26 cellular contexts compared by ENCODE assay signal in the genomic region with DNA sequence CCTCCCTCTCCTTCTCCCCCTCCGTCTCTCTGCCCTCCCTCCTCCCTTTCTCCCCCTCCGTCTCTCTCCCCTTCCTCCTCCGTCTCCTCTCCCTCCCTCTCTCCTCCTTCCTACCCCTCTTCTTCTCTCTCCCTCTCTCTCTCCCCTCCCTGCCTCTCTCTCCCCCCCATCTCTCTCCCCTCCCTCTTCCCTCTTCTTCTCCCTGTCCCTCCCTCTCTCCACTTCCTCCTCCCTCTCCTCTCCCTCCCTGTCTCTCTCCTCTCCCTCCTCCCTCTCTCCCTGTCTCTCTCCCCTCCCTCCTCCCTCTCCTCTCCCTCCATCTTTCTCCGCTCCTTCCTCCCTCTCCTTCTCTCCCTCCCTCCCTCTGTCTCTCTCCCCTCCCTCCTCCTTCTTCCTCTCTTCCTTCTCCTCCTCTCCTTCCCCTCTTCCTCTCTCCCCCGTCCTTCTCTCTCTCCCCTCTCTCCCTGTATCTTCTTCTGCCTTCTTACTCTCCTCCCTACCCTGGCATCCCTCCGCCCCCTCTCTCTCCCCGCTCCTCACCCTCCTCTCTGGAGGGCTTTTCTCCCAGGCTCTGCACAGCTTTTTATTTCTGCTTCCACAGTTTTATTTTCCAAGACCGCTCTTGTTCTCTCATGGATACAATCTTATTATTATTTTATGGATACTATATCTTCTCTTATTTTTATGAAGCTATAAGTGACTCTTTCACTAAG. TPM values are rescaled to one million over a fixed set of nuclear protein-coding genes. Genes with fewer than 3 reads are reported as not detected.
DNase-seq lines count a peak whose midpoint lies in the region; ATAC-seq and TF ChIP-seq lines count a peak whose summit lies in the region.
"Had no signal": no experiment of that assay in that cellular context is flagged by ENCODE, and none has a peak within 500 bp of the region (broad histone marks: within the 10 kb centered on the region; RNA-seq: fewer than 3 reads in every experiment).

No MANE protein-coding gene starts in this region.

- peak overlapping the region; percentile 44 to 49 for H3K4me3 Mint-ChIP-seq in effector memory CD8-positive, alpha-beta T cell
- H3K4me3 Mint-ChIP-seq: CD4-positive, alpha-beta T cell; H9; stimulated activated effector memory CD8-positive, alpha-beta T cell treated with anti-CD3 and anti-CD28 coated beads, Interleukin-12 subunit alpha, Interleukin-12 subunit beta, amount 100 ng/mL, for 72 hours had no signal

- peak overlapping the region; percentile 31 to 53 for H3K27ac Mint-ChIP-seq in effector memory CD8-positive, alpha-beta T cell
- H3K27ac Mint-ChIP-seq: activated T-helper 2 cell treated with anti-CD3 and anti-CD28 coated beads, Interferon-gamma antibody, Interleukin-2, Interleukin-4, amounts not matched to agents 10 μg/mL and 5 μg/mL and 100 μg/mL, durations not matched to agents 14 hours and 24 hours and 36 hours; CD4-positive, alpha-beta T cell; H9 had no signal

- H3K36me3 ChIP-seq in right atrium auricular region: no peaks in the 10 kb centered on the region
- no peaks in the 10 kb centered on the region for H3K36me3 ChIP-seq in uterus
- H3K36me3 ChIP-seq in upper lobe of left lung: no peaks in the 10 kb centered on the region
- H3K36me3 ChIP-seq: brain microvascular endothelial cell, left lung, MG63 had no signal

- peaks cover 3 to 7% of the 10 kb centered on the region in 2 donors for H3K4me1 Mint-ChIP-seq in effector memory CD8-positive, alpha-beta T cell (ENCODE audit: low read depth in 2 of 2)

- no peak for DNase-seq in Right ventricle myocardium inferior (ENCODE audit: missing footprints)
- no peak for DNase-seq in right atrium auricular region (ENCODE audit: low spot score)
- DNase-seq in effector memory CD8-positive, alpha-beta T cell: no peak
- DNase-seq in left kidney (ENCODE audit: low read depth, low spot score): peak; percentile 68
- peak in 1 of 2 donors; percentile 49 for DNase-seq in uterus
- DNase-seq in upper lobe of left lung: no peak
- no peak for DNase-seq in NCI-H345 (lab: John Stamatoyannopoulos, UW)
- DNase-seq: 8988T; activated naive CD4-positive, alpha-beta T cell treated with anti-CD3 and anti-CD28 coated beads, Interleukin-2, amount 50 U/mL, for 16 hours; activated T-cell treated with anti-CD3 and anti-CD28 coated beads for 4 hours; brain microvascular endothelial cell; CD4-positive, alpha-beta T cell; left lung; MG63; NCI-H1105; NCI-H187 treated with DMSO at 0.1 percent for 48 hours; NCI-H526 treated with DMSO at 0.1 percent for 48 hours; occipital lobe; SHP77; substantia nigra; T-helper 2 cell had no signal

- H3K36me3 Mint-ChIP-seq in effector memory CD8-positive, alpha-beta T cell (ENCODE audit: insufficient read depth): peaks cover 3% of the 10 kb centered on the region
- H3K36me3 Mint-ChIP-seq: stimulated activated effector memory CD8-positive, alpha-beta T cell treated with anti-CD3 and anti-CD28 coated beads, Interleukin-12 subunit alpha, Interleukin-12 subunit beta, amount 100 ng/mL, for 72 hours had no signal

- H3K27me3 ChIP-seq in right atrium auricular region: no peaks in the 10 kb centered on the region
- no peaks in the 10 kb centered on the region for H3K27me3 ChIP-seq in uterus
- no peaks in the 10 kb centered on the region for H3K27me3 ChIP-seq in upper lobe of left lung
- H3K27me3 ChIP-seq: brain microvascular endothelial cell, MG63 had no signal

- no peaks in the 10 kb centered on the region for H3K4me1 ChIP-seq in right atrium auricular region
- no peaks in the 10 kb centered on the region for H3K4me1 ChIP-seq in uterus
- H3K4me1 ChIP-seq in upper lobe of left lung: peaks cover 0 to 4% (median 0%) of the 10 kb centered on the region in 4 donors

- H3K27me3 Mint-ChIP-seq in effector memory CD8-positive, alpha-beta T cell: peaks cover 7 to 10% of the 10 kb centered on the region in 2 donors

- H3K27ac ChIP-seq in right atrium auricular region: peak overlapping the region in 1 of 2 donors; percentile 71
- peak overlapping the region; percentile 27 to 67 for H3K27ac ChIP-seq in uterus
- H3K27ac ChIP-seq in upper lobe of left lung: peak overlapping the region in 1 of 4 donors; percentile 42
- H3K27ac ChIP-seq: brain microvascular endothelial cell, KMS-11, left lung had no signal

- no peak for TF ChIP-seq POLR2A in uterus (IDR thresholded peaks at IDR 0.05)
- no peak for TF ChIP-seq POLR2A in upper lobe of left lung (IDR thresholded peaks at IDR 0.05)

- ATAC-seq in Right ventricle myocardium inferior: peak; percentile 43
- ATAC-seq in effector memory CD8-positive, alpha-beta T cell (replicated peaks): no peak
- ATAC-seq in upper lobe of left lung (ENCODE audit: low FRiP score in 2 of 2): no peak
- no peak for ATAC-seq in GM19467 (IDR thresholded peaks at IDR 0.05; ENCODE audit: unreplicated experiment)
- ATAC-seq: left lung had no signal

- H3K9me3 ChIP-seq in right atrium auricular region: no peaks in the 10 kb centered on the region
- H3K9me3 ChIP-seq in uterus: no peaks in the 10 kb centered on the region
- H3K9me3 ChIP-seq in upper lobe of left lung: no peaks in the 10 kb centered on the region
- H3K9me3 ChIP-seq: left lung, MG63 had no signal

- WGBS in upper lobe of left lung, 2 donors: 67 to 74% methylated on average over 5 to 8 of the region's 8 CpGs

- TF ChIP-seq CTCF in right atrium auricular region (IDR thresholded peaks at IDR 0.05) (no peak), uterus (IDR thresholded peaks at IDR 0.05) (no peak), upper lobe of left lung (IDR thresholded peaks at IDR 0.05) (no peak)

- intact Hi-C loops in Right ventricle myocardium inferior (cut with DNase I): no loop called here
- intact Hi-C loops in uterus (cut with DNase I; ENCODE audit: low total_unique reads): no loop called here

- H3K4me3 ChIP-seq in right atrium auricular region: no peak overlapping the region
- no peak overlapping the region for H3K4me3 ChIP-seq in uterus
- H3K4me3 ChIP-seq in upper lobe of left lung: no peak overlapping the region
- H3K4me3 ChIP-seq: left lung, MG63 had no signal

- H3K9me3 Mint-ChIP-seq in effector memory CD8-positive, alpha-beta T cell: no peaks in the 10 kb centered on the region
- H3K9me3 Mint-ChIP-seq: CD4-positive, alpha-beta T cell had no signal

- no peak for TF ChIP-seq EP300 in upper lobe of left lung (IDR thresholded peaks at IDR 0.05)

RNA-seq across cellular contexts. Expression of gene AP5Z1, which starts 32.4 kb away (rescaled TPM):
- total RNA-seq in Right ventricle myocardium inferior (14.4 TPM), right atrium auricular region (1 to 10 TPM; 7.5 to 9.2 TPM), uterus (10 to 100 TPM; 12.9 to 40.2 (median 14.6) TPM), upper lobe of left lung (100 to 1,000 TPM in 1 of 6 donors, 10 to 100 TPM in 5; 23.4 to 152 (median 52.1) TPM)

RNA-seq across cellular contexts. Expression of gene PAPOLB, which starts 54.0 kb away (rescaled TPM):
- total RNA-seq in Right ventricle myocardium inferior (0.08 TPM), right atrium auricular region (under 1 TPM; 0.11 to 0.28 TPM), uterus (1 to 10 TPM in 1 of 4 donors, under 1 TPM in 2, not detected in 1; 0.24 to 1.6 (median 0.29) TPM), upper lobe of left lung (1 to 10 TPM in 1 of 6 donors, under 1 TPM in 5; 0.10 to 2.1 (median 0.39) TPM)
- total RNA-seq: activated T-helper 2 cell treated with anti-CD3 and anti-CD28 coated beads, Interferon-gamma antibody, Interleukin-2, Interleukin-4, amounts not matched to agents 10 μg/mL and 5 μg/mL and 100 μg/mL, durations not matched to agents 14 hours and 24 hours and 36 hours; CD4-positive, alpha-beta T cell had no signal
